14 cellular contexts compared by ENCODE assay signal in the genomic region with DNA sequence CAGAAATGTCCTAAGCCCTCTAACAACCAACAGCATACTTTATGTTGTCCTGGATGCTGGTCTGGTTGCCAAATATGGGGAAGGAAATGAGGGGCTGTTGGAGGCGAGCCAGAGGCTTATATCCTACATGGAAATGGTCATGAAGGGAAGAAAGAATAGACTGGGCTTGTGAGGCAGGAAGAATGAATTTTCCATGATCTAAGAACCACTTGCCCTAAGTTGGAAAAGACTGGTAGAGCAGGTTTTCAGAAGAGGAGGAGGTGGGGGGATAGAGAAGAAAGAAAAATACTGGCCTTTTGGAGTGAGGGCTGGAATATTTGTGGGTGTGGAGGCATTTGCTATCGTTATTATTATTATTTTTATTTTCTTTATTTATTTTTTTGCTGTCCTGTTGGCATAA.
"Had no signal": no experiment of that assay in that cellular context is flagged by ENCODE, and none has a peak within 500 bp of the region (broad histone marks: within the 10 kb centered on the region; RNA-seq: fewer than 3 reads in every experiment).

No MANE protein-coding gene starts in this region.

- DNase-seq: activated B cell treated with CpG ODN at 0.5 μM for 24 hours; activated CD4-positive, alpha-beta T cell treated with anti-CD3 and anti-CD28 coated beads, Interleukin-2, amount 10 ng/mL, durations not matched to agents 24 days and 14 days; activated gamma-delta T cell treated with Interleukin-2 at 50 U/mL for 16 hours; amygdala; brain microvascular endothelial cell; foreskin fibroblast; kidney glomerular epithelial cell; lower lobe of right lung; sigmoid colon; stimulated activated CD4-positive, alpha-beta T cell treated with anti-CD3 and anti-CD28 coated beads, Interleukin-1b, Interleukin-23, amount 100 ng/mL, for 48 hours; stomach; testis had no signal

- H3K27ac ChIP-seq: brain microvascular endothelial cell, coronary artery, lower lobe of right lung, sigmoid colon, stomach, testis, uterus had no signal

- H3K36me3 ChIP-seq: brain microvascular endothelial cell, lower lobe of right lung, sigmoid colon, stomach, uterus had no signal

- H3K9me3 ChIP-seq: lower lobe of right lung, sigmoid colon, stomach, testis, uterus had no signal

- H3K4me1 ChIP-seq: lower lobe of right lung, sigmoid colon, stomach, testis, uterus had no signal

- H3K27me3 ChIP-seq: brain microvascular endothelial cell, sigmoid colon, stomach, testis, uterus had no signal

- H3K4me3 ChIP-seq: coronary artery, lower lobe of right lung, sigmoid colon, stomach, testis, uterus had no signal
